In genomic region chr18:27005589-27005988, GRCh38 we compare ENCODE assay signal across 9 cellular contexts.
A peak's percentile ranks its signal among the peaks of the same experiment; 100 is the strongest.
DNase-seq lines count a peak whose midpoint lies in the region; ATAC-seq and TF ChIP-seq lines count a peak whose summit lies in the region.
"Had no signal": no experiment of that assay in that cellular context is flagged by ENCODE, and none has a peak within 500 bp of the region (broad histone marks: within the 10 kb centered on the region; RNA-seq: fewer than 3 reads in every experiment).

No MANE protein-coding gene starts in this region.

- H4K20me1 ChIP-seq in fibroblast of lung (ENCODE audit: control insufficient read depth, extremely low read depth, insufficient read depth, low read length): no peaks in the 10 kb centered on the region

- no peak overlapping the region for H2AFZ ChIP-seq in fibroblast of lung (ENCODE audit: low read length)

- no peaks in the 10 kb centered on the region for H3K4me1 Mint-ChIP-seq in activated naive CD4-positive, alpha-beta T cell treated with anti-CD3 and anti-CD28 coated beads for 36 hours (ENCODE audit: low read depth)

- no peaks in the 10 kb centered on the region for H3K27me3 ChIP-seq in BE2C
- no peaks in the 10 kb centered on the region for H3K27me3 ChIP-seq in fibroblast of lung (ENCODE audit: control insufficient read depth, insufficient read depth, low read length)
- no peaks in the 10 kb centered on the region for H3K27me3 ChIP-seq in transverse colon

- H3K9ac ChIP-seq in fibroblast of lung (ENCODE audit: insufficient read depth, low read length): no peak overlapping the region

- no peaks in the 10 kb centered on the region for H3K9me3 Mint-ChIP-seq in activated naive CD4-positive, alpha-beta T cell treated with anti-CD3 and anti-CD28 coated beads for 36 hours

- intact Hi-C loops in transverse colon (cut with DNase I; ENCODE audit: low total_unique reads): no loop called here
- intact Hi-C loops in activated naive CD4-positive, alpha-beta T cell treated with anti-CD3 and anti-CD28 coated beads for 36 hours (cut with micrococcal nuclease): no loop called here

- no peaks in the 10 kb centered on the region for H3K9me3 ChIP-seq in BE2C
- no peaks in the 10 kb centered on the region for H3K9me3 ChIP-seq in fibroblast of lung (ENCODE audit: control insufficient read depth, insufficient read depth, low read depth, low read length)
- no peaks in the 10 kb centered on the region for H3K9me3 ChIP-seq in transverse colon

- peak; percentile 69 for ATAC-seq in GM19035 (IDR thresholded peaks at IDR 0.05; ENCODE audit: unreplicated experiment)

- DNase-seq in BE2C: no peak
- peak; percentile 64 for DNase-seq in NAMALWA (ENCODE audit: low spot score)
- DNase-seq in fibroblast of lung (ENCODE audit: low read depth in 2 of 2): no peak
- DNase-seq in activated effector memory CD4-positive, alpha-beta T cell treated with Interleukin-2 at 50 U/mL for 16 hours: no peak
- DNase-seq in activated CD4-positive, alpha-beta T cell treated with anti-CD3 and anti-CD28 coated beads for 4 hours: no peak
- DNase-seq in transverse colon: no peak
- no peak for DNase-seq in activated naive CD4-positive, alpha-beta T cell treated with anti-CD3 and anti-CD28 coated beads for 36 hours

- no peak for TF ChIP-seq POLR2A in transverse colon (IDR thresholded peaks at IDR 0.05)

- no peaks in the 10 kb centered on the region for H3K27me3 Mint-ChIP-seq in activated naive CD4-positive, alpha-beta T cell treated with anti-CD3 and anti-CD28 coated beads for 36 hours (ENCODE audit: low read depth)

- CTCF ChIA-PET in activated naive CD4-positive, alpha-beta T cell treated with anti-CD3 and anti-CD28 coated beads for 36 hours (lab: Charles Lee): no interaction called here

- H3K36me3 Mint-ChIP-seq in activated naive CD4-positive, alpha-beta T cell treated with anti-CD3 and anti-CD28 coated beads for 36 hours (ENCODE audit: low read depth): no peaks in the 10 kb centered on the region

- in situ Hi-C loops in transverse colon (cut with MboI; ENCODE audit: low pct_ligation_motif_present in 1 of 4, low pct_unique_long_range_greater_than_20kb in 1 of 4, low sequenced_read_pairs in 3 of 4): loop anchor here in 1 of 4 donors (10.0 kb wide), 2 partner anchors 201 to 599 kb away; no protein-coding TSS in a partner anchor

- H3K36me3 ChIP-seq in BE2C (no peaks in the 10 kb centered on the region), fibroblast of lung (ENCODE audit: control insufficient read depth, insufficient read depth, low read length) (no peaks in the 10 kb centered on the region), transverse colon (no peaks in the 10 kb centered on the region)

- no peak overlapping the region for H3K27ac Mint-ChIP-seq in activated naive CD4-positive, alpha-beta T cell treated with anti-CD3 and anti-CD28 coated beads for 36 hours

- H3K4me1 ChIP-seq in BE2C: no peaks in the 10 kb centered on the region
- no peaks in the 10 kb centered on the region for H3K4me1 ChIP-seq in fibroblast of lung (ENCODE audit: control insufficient read depth, extremely low read depth, insufficient read depth, low read length)
- H3K4me1 ChIP-seq in transverse colon: no peaks in the 10 kb centered on the region

- no peak overlapping the region for H3K4me3 Mint-ChIP-seq in activated naive CD4-positive, alpha-beta T cell treated with anti-CD3 and anti-CD28 coated beads for 36 hours

- TF ChIP-seq EP300 in transverse colon (IDR thresholded peaks at IDR 0.05; ENCODE audit: low read depth): no peak

- TF ChIP-seq CTCF in BE2C (IDR thresholded peaks at IDR 0.05; ENCODE audit: low read depth, low read length): peak; percentile 52
- TF ChIP-seq CTCF in fibroblast of lung (conservative IDR thresholded peaks at IDR 0.05 in 1 of 2, IDR thresholded peaks at IDR 0.05 in 1 of 2; ENCODE audit: low read depth in 1 of 2, low read length in 2 of 2): peak; percentile 12 to 27
- peak in 1 of 5 experiments; percentile 9 for TF ChIP-seq CTCF in transverse colon (IDR thresholded peaks at IDR 0.05)

- no peak overlapping the region for H3K4me3 ChIP-seq in BE2C (ENCODE audit: low read depth, low read length)
- H3K4me3 ChIP-seq in fibroblast of lung (replicated peaks in 1 of 4; ENCODE audit: control extremely low read depth in 1 of 4, insufficient read depth in 1 of 4, low read depth in 3 of 4, low read length in 4 of 4): no peak overlapping the region
- no peak overlapping the region for H3K4me3 ChIP-seq in transverse colon

- no peak overlapping the region for H3K27ac ChIP-seq in fibroblast of lung (ENCODE audit: insufficient read depth, low read length)
- H3K27ac ChIP-seq in transverse colon: no peak overlapping the region
- H3K27ac ChIP-seq: epithelial cell of prostate had no signal

- 0 to 15% methylated on average over 1 of the region's 1 CpG for WGBS in transverse colon (ENCODE audit: low coverage in 1 of 2), 2 donors

- H3K79me2 ChIP-seq in fibroblast of lung (ENCODE audit: control insufficient read depth, insufficient read depth, low read length): no peaks in the 10 kb centered on the region

- no peak overlapping the region for H3K4me2 ChIP-seq in fibroblast of lung (ENCODE audit: extremely low read depth, insufficient read depth, low read length)
